18 cellular contexts compared by ENCODE assay signal in genomic region chr18:7464245-7464966, GRCh38.
"Had no signal": no experiment of that assay in that cellular context is flagged by ENCODE, and none has a peak within 500 bp of the region (broad histone marks: within the 10 kb centered on the region; RNA-seq: fewer than 3 reads in every experiment).

No MANE protein-coding gene starts in this region.

- H3K27me3 ChIP-seq: uterus had no signal

- H3K4me3 ChIP-seq: dorsolateral prefrontal cortex, smooth muscle cell, thoracic aorta, uterus had no signal

- H3K27ac ChIP-seq: dorsolateral prefrontal cortex, parathyroid adenoma, thoracic aorta, uterus, VCaP had no signal

- H3K36me3 ChIP-seq: thoracic aorta, uterus had no signal

- DNase-seq: activated CD4-positive, alpha-beta memory T cell treated with anti-CD3 and anti-CD28 coated beads, Interleukin-2, amount 10 ng/mL, durations not matched to agents 7 days and 5 days; activated CD4-positive, alpha-beta T cell treated with anti-CD3 and anti-CD28 coated beads for 36 hours; activated naive CD4-positive, alpha-beta T cell treated with anti-CD3 and anti-CD28 coated beads, Interleukin-2, amount 50 U/mL, for 16 hours; activated T-cell treated with anti-CD3 and anti-CD28 coated beads, Interleukin-2, amount 50 U/mL, for 24 hours; dorsolateral prefrontal cortex; endodermal cell; erythroblast; hypothalamus; naive B cell; retina; SK-N-SH; stimulated activated naive CD8-positive, alpha-beta T cell treated with anti-CD3 and anti-CD28 coated beads, Interleukin-15, amount 100 ng/mL, for 72 hours; T-cell; uterus had no signal

- ATAC-seq: activated CD4-positive, alpha-beta T cell treated with anti-CD3 and anti-CD28 coated beads for 36 hours; stimulated activated naive CD8-positive, alpha-beta T cell treated with anti-CD3 and anti-CD28 coated beads, Interleukin-15, amount 100 ng/mL, for 72 hours; T-cell had no signal

- H3K9ac ChIP-seq: parathyroid adenoma, SK-N-SH had no signal

- H3K4me1 ChIP-seq: parathyroid adenoma had no signal

- H3K9me3 ChIP-seq: SK-N-SH, thoracic aorta, uterus had no signal
